Comparison of ENCODE assay signal across 8 cellular contexts in the genomic region with DNA sequence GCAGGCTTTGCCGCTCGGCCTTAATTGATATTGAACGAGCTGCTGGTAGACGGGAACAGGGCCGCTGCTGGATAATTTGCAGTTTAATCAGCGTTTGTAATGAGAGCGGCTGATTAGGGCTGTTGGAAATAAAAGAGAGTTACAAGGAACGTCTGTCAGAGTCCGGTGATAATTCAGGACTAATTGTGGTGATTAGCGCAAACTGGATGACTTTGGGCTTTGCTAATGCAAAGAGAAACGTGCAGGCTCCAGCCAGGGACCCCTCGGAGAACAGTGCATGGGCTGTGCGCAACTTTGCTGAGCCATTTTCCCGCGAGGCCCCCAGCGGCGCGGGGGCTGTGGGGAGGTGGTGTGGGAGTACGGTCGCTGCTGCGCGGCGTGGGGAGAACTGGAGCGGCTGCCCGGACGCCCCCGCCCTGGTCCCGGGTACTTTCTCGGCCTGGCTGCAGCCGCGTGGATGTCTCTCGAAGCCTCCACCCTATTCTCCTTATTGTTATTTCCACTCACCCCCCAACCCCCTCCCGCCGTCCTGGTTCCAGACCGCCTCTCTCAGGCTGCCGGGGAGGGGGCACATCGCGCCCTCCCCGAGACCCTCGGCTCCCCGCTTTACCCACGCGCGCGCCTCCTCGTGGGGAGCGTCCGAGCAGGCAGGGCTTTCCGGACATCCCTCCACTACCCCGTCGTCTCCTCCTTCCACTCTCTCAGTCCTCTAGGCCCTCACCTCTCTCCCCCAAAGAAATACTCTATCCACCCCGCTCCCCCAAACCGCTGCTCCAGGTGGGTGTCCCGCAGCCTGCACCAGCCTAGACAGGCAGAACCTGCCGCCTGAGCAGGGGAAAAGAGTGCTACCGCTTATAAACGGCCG.
DNase-seq lines count a peak whose midpoint lies in the region; ATAC-seq, FAIRE-seq and TF ChIP-seq lines count a peak whose summit lies in the region.

No MANE protein-coding gene starts in this region.

- TF ChIP-seq POLR2A in Peyer's patch (IDR thresholded peaks at IDR 0.05), result no peak

- DNase-seq in CD4-positive, alpha-beta memory T cell, result no peak
- DNase-seq in Peyer's patch, result no peak
- DNase-seq in foreskin keratinocyte, result no peak
- peak in 1 of 6 donors; percentile 45 for DNase-seq in pancreas
- no peak for DNase-seq in DMS153 (lab: John Stamatoyannopoulos, UW)
- DNase-seq in CD1c-positive myeloid dendritic cell (ENCODE audit: extremely low spot score), result no peak

- peaks cover 3 to 10% (median 4%) of the 10 kb centered on the region in 4 donors for H3K4me1 Mint-ChIP-seq in CD4-positive, alpha-beta memory T cell

- TF ChIP-seq CTCF in Peyer's patch (IDR thresholded peaks at IDR 0.05), result no peak
- TF ChIP-seq CTCF in foreskin keratinocyte (conservative IDR thresholded peaks at IDR 0.05), result no peak
- TF ChIP-seq CTCF in pancreas (IDR thresholded peaks at IDR 0.05), result no peak

- H3K36me3 Mint-ChIP-seq in CD4-positive, alpha-beta memory T cell, result no peaks in the 10 kb centered on the region

- no peaks in the 10 kb centered on the region for H3K9me3 Mint-ChIP-seq in CD4-positive, alpha-beta memory T cell

- peaks cover 12% of the 10 kb centered on the region for H3K4me1 ChIP-seq in CD4-positive, alpha-beta memory T cell (ENCODE audit: insufficient read depth, low read length)
- peaks cover 0 to 10% (median 0%) of the 10 kb centered on the region in 4 donors for H3K4me1 ChIP-seq in Peyer's patch
- no peaks in the 10 kb centered on the region for H3K4me1 ChIP-seq in foreskin keratinocyte
- peaks cover 0 to 4% (median 0%) of the 10 kb centered on the region in 3 donors for H3K4me1 ChIP-seq in pancreas

- H3K9me3 ChIP-seq in CD4-positive, alpha-beta memory T cell (ENCODE audit: control insufficient read depth in 1 of 2, low read length in 2 of 2), result no peaks in the 10 kb centered on the region
- no peaks in the 10 kb centered on the region for H3K9me3 ChIP-seq in Peyer's patch
- H3K9me3 ChIP-seq in pancreas, result no peaks in the 10 kb centered on the region

- H3K27ac Mint-ChIP-seq in CD4-positive, alpha-beta memory T cell, result no peak overlapping the region

- H3K27ac ChIP-seq in CD4-positive, alpha-beta memory T cell (ENCODE audit: low read depth, low read length), result no peak overlapping the region
- no peak overlapping the region for H3K27ac ChIP-seq in Peyer's patch
- H3K27ac ChIP-seq in foreskin keratinocyte, result no peak overlapping the region
- H3K27ac ChIP-seq in pancreas, result no peak overlapping the region

- H3K36me3 ChIP-seq in CD4-positive, alpha-beta memory T cell (ENCODE audit: insufficient read depth, low read length), result no peaks in the 10 kb centered on the region
- H3K36me3 ChIP-seq in Peyer's patch (no peaks in the 10 kb centered on the region), pancreas (no peaks in the 10 kb centered on the region)

- H3K4me3 ChIP-seq in CD4-positive, alpha-beta memory T cell (ENCODE audit: low read length in 2 of 2), result no peak overlapping the region
- peak overlapping the region; percentile 29 to 46 (median 38) for H3K4me3 ChIP-seq in Peyer's patch
- H3K4me3 ChIP-seq in pancreas, result peak overlapping the region; percentile 2 to 51 (median 26)

- POLR2A ChIA-PET in CD4-positive, alpha-beta memory T cell (lab: Charles Lee; ENCODE audit: partially characterized antibody), result no interaction called here

- no peak for FAIRE-seq in pancreas (lab: Jason Lieb, UNC)

- ATAC-seq in foreskin keratinocyte (peak; percentile 25), pancreas (peak in 3 of 4 donors; percentile 39 to 65 (median 60)), HG02571 (IDR thresholded peaks at IDR 0.05; ENCODE audit: unreplicated experiment) (no peak), HG03097 (IDR thresholded peaks at IDR 0.05; ENCODE audit: low FRiP score, unreplicated experiment) (no peak)

- H3K27me3 ChIP-seq in CD4-positive, alpha-beta memory T cell (ENCODE audit: insufficient read depth, low read length), result peaks cover 8% of the 10 kb centered on the region
- H3K27me3 ChIP-seq in Peyer's patch (peaks cover 0 to 12% of the 10 kb centered on the region in 2 donors), foreskin keratinocyte (peaks cover 100% of the 10 kb centered on the region), pancreas (peaks cover 0 to 3% (median 0%) of the 10 kb centered on the region in 4 donors)

- CTCF ChIA-PET in CD4-positive, alpha-beta memory T cell (lab: Charles Lee; ENCODE audit: partially characterized antibody), result interaction anchor here (1.2 kb wide), 1 partner anchor 18 kb away, joined by 4 read pairs; no protein-coding TSS in a partner anchor

- peak overlapping the region; percentile 53 to 86 (median 70) for H3K4me3 Mint-ChIP-seq in CD4-positive, alpha-beta memory T cell

- peaks cover 32 to 42% of the 10 kb centered on the region in 2 donors for H3K27me3 Mint-ChIP-seq in CD4-positive, alpha-beta memory T cell

- intact Hi-C loops in CD4-positive, alpha-beta memory T cell (cut with micrococcal nuclease), result no loop called here
- intact Hi-C loops in pancreas (cut with DNase I), result no loop called here

- WGBS in pancreas, 2 donors, result 10 to 13% methylated on average over 55 to 58 of the region's 58 CpGs

Comparison
In these comparisons a context has a peak if more than half of its experiments do, and no peak if none do; other contexts are left out.
1. H3K4me3 ChIP-seq: peak in Peyer's patch (4 of 4) and pancreas (4 of 4); none in CD4-positive, alpha-beta memory T cell (0 of 2).
2. ATAC-seq: peak in foreskin keratinocyte (single experiment) and pancreas (3 of 4); none in HG02571 (single experiment) and HG03097 (single experiment).